11 cellular contexts compared by ENCODE assay signal in the genomic region with DNA sequence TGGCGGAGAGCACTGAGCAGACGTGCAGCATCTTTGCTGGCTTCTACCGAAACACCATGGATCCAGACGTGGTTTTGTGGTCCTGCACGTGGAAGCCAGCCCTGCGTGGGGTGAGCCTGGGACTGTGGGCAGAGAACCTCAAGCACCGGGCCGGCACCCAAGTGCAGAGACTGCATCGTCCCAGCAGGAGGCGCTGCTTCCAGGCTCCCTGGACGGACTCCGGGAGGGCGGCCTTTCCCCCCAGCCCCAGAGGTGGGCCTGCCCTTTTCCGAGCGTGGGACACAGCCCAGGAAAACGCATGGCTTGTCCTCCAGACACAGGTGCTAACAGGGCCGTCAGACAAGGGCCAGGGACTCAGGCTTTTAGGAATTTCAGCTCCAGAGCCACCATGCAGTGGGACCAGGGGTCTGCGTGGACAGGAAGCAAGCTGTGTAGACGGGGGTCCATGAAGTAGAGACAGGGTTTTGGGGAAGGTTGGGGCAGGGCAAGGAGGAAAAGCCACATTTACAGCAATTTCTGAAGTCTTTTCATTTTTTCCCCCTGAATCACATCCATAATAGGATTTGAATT.
DNase-seq lines count a peak whose midpoint lies in the region; ATAC-seq and TF ChIP-seq lines count a peak whose summit lies in the region.
"Had no signal": no experiment of that assay in that cellular context is flagged by ENCODE, and none has a peak within 500 bp of the region (broad histone marks: within the 10 kb centered on the region; RNA-seq: fewer than 3 reads in every experiment).

No MANE protein-coding gene starts in this region.

- peak; percentile 65 for TF ChIP-seq CTCF in neural progenitor cell (IDR thresholded peaks at IDR 0.05)
- TF ChIP-seq CTCF in GM10266 (IDR thresholded peaks at IDR 0.05; ENCODE audit: control insufficient read depth, insufficient read depth, low read depth, missing control alignments), result no peak

- peak overlapping the region; percentile 35 for H3K4me2 ChIP-seq in neural progenitor cell

- peak overlapping the region; percentile 91 for H3K27ac Mint-ChIP-seq in neural progenitor cell

- peaks cover 31% of the 10 kb centered on the region for H3K4me1 Mint-ChIP-seq in neural progenitor cell

- no peaks in the 10 kb centered on the region for H3K9me3 Mint-ChIP-seq in neural progenitor cell

- peaks cover 4% of the 10 kb centered on the region for H3K27me3 Mint-ChIP-seq in neural progenitor cell (ENCODE audit: insufficient read depth, low read depth)

- H3F3A ChIP-seq in neural progenitor cell (ENCODE audit: low read depth), result no peaks in the 10 kb centered on the region

- no peaks in the 10 kb centered on the region for H3K36me3 Mint-ChIP-seq in neural progenitor cell

- H3K27me3 ChIP-seq in HUES64 (ENCODE audit: insufficient read depth, low read length) (no peaks in the 10 kb centered on the region), neural progenitor cell (no peaks in the 10 kb centered on the region)

- 72% methylated on average over 19 of the region's 19 CpGs for WGBS in HUES64

- peak; percentile 26 for DNase-seq in Daoy (ENCODE audit: low read depth)
- peak; percentile 72 for DNase-seq in ecto neural progenitor cell (ENCODE audit: low spot score)
- DNase-seq in neural progenitor cell (ENCODE audit: low spot score), result peak; percentile 54
- no peak for DNase-seq in GM10266 (ENCODE audit: extremely low spot score)
- no peak for DNase-seq in DMS 273 (lab: John Stamatoyannopoulos, UW; ENCODE audit: unreplicated experiment)
- no peak for DNase-seq in NCI-H128 (lab: John Stamatoyannopoulos, UW; ENCODE audit: unreplicated experiment)
- DNase-seq: aorta, NCI-H2081 treated with DMSO at 0.1 percent for 48 hours, small intestine had no signal

- H3K4me3 ChIP-seq in HUES64 (ENCODE audit: low read length), result no peak overlapping the region
- no peak overlapping the region for H3K4me3 ChIP-seq in neural progenitor cell

- H3K4me1 ChIP-seq in HUES64 (ENCODE audit: insufficient read depth, low read length) (peaks cover 16% of the 10 kb centered on the region), neural progenitor cell (peaks cover 8% of the 10 kb centered on the region)

- H3K36me3 ChIP-seq in HUES64 (ENCODE audit: insufficient read depth, low read length) (no peaks in the 10 kb centered on the region), neural progenitor cell (no peaks in the 10 kb centered on the region)

- ATAC-seq in GM18867 (IDR thresholded peaks at IDR 0.05; ENCODE audit: unreplicated experiment), result no peak

- H3K4me3 Mint-ChIP-seq in neural progenitor cell, result peak overlapping the region; percentile 67

- H3K27ac ChIP-seq in HUES64 (ENCODE audit: low read depth, low read length) (peak overlapping the region; percentile 71; the same call in 1 of the 2 replicates), neural progenitor cell (no peak overlapping the region)

- H3K9me3 ChIP-seq in HUES64 (ENCODE audit: insufficient read depth, low read depth, low read length) (no peaks in the 10 kb centered on the region), neural progenitor cell (ENCODE audit: low read depth) (no peaks in the 10 kb centered on the region)

- no peaks in the 10 kb centered on the region for H3K79me2 ChIP-seq in neural progenitor cell (ENCODE audit: low read depth)

- H3K9ac ChIP-seq in HUES64 (ENCODE audit: low read depth, low read length) (no peak overlapping the region), neural progenitor cell (no peak overlapping the region)

- H2AFZ ChIP-seq in neural progenitor cell (replicated peaks), result peak overlapping the region; percentile 65

- H4K20me1 ChIP-seq in neural progenitor cell (ENCODE audit: low read depth), result no peaks in the 10 kb centered on the region

Comparison
In these comparisons a context has a peak if more than half of its experiments do, and no peak if none do; other contexts are left out.
1. DNase-seq: peak in Daoy (single experiment), ecto neural progenitor cell (single experiment) and neural progenitor cell (single experiment); none in GM10266 (single experiment), DMS 273 (single experiment) and NCI-H128 (single experiment).